In genomic region chr20:33689973-33690372, GRCh38 we compare ENCODE assay signal across 9 cellular contexts. TPM values are rescaled to one million over a fixed set of nuclear protein-coding genes. Genes with fewer than 3 reads are reported as not detected.
DNase-seq lines count a peak whose midpoint lies in the region; ATAC-seq, FAIRE-seq and TF ChIP-seq lines count a peak whose summit lies in the region.
"Had no signal": no experiment of that assay in that cellular context is flagged by ENCODE, and none has a peak within 500 bp of the region (broad histone marks: within the 10 kb centered on the region; RNA-seq: fewer than 3 reads in every experiment).

No MANE protein-coding gene starts in this region.

- no TSS peak for BruUV-seq in K562 (replicated peaks; lab: Mats Ljungman, UMichigan)

- TF ChIP-seq POLR2A in K562 (conservative IDR thresholded peaks at IDR 0.05) (no peak), esophagus squamous epithelium (IDR thresholded peaks at IDR 0.05) (no peak)

- H3K4me3 ChIP-seq in HEK293 (ENCODE audit: low read depth, low read length) (no peak overlapping the region), K562 (no peak overlapping the region), smooth muscle cell (no peak overlapping the region), esophagus squamous epithelium (no peak overlapping the region), HAP-1 (no peak overlapping the region)

- DNase-seq in T-helper 22 cell (ENCODE audit: low read depth) (peak; percentile 48), K562 (ENCODE audit: extremely low read depth in 1 of 4, low spot score in 3 of 4) (peak; percentile 57 to 92 (median 68)), smooth muscle cell (lab: John Stamatoyannopoulos, UW; ENCODE audit: unreplicated experiment) (no peak), NAMALWA (ENCODE audit: low spot score) (no peak), esophagus squamous epithelium (lab: John Stamatoyannopoulos, UW) (no peak), HAP-1 (ENCODE audit: low spot score in 2 of 2) (no peak)

- H4K20me1 ChIP-seq in K562 (replicated peaks; ENCODE audit: control insufficient read depth, insufficient read depth, low read length), result peaks cover 6% of the 10 kb centered on the region; the same call in 1 of the 2 replicates
- no peaks in the 10 kb centered on the region for H4K20me1 ChIP-seq in smooth muscle cell (ENCODE audit: low read depth)

- in situ Hi-C loops in K562 (cut with MboI), result no loop called here
- in situ Hi-C loops in HAP-1 (cut with MboI; ENCODE audit: low sequenced_read_pairs), result no loop called here

- H2AFZ ChIP-seq in K562 (ENCODE audit: low read depth, low read length) (no peak overlapping the region), smooth muscle cell (ENCODE audit: low read depth) (no peak overlapping the region)

- peak; percentile 50 for ATAC-seq in K562
- ATAC-seq in GM21367 (IDR thresholded peaks at IDR 0.05; ENCODE audit: unreplicated experiment), result no peak

- peak; percentile 90 for TF ChIP-seq EP300 in K562 (IDR thresholded peaks at IDR 0.05; ENCODE audit: low read length)

- H3K9me3 ChIP-seq in HEK293 (ENCODE audit: control insufficient read depth, insufficient read depth, low read depth, low read length) (no peaks in the 10 kb centered on the region), K562 (replicated peaks; ENCODE audit: control insufficient read depth, insufficient read depth, low read depth, low read length) (no peaks in the 10 kb centered on the region), smooth muscle cell (replicated peaks; ENCODE audit: low read depth) (no peaks in the 10 kb centered on the region), esophagus squamous epithelium (no peaks in the 10 kb centered on the region), HAP-1 (no peaks in the 10 kb centered on the region)

- no peaks in the 10 kb centered on the region for H3K27me3 ChIP-seq in K562 (ENCODE audit: control insufficient read depth in 2 of 2, insufficient read depth in 2 of 2, low read length in 2 of 2)
- H3K27me3 ChIP-seq in smooth muscle cell (ENCODE audit: low read depth), result no peaks in the 10 kb centered on the region
- no peaks in the 10 kb centered on the region for H3K27me3 ChIP-seq in esophagus squamous epithelium
- no peaks in the 10 kb centered on the region for H3K27me3 ChIP-seq in HAP-1 (ENCODE audit: low read depth)

- intact Hi-C loops in K562 (cut with micrococcal nuclease), result loop anchor here (1.0 to 5.0 kb wide), 3 partner anchors 19 to 122 kb away; partner anchors contain the start of genes CHMP4B and ZNF341
- intact Hi-C loops in esophagus squamous epithelium (cut with DNase I), result no loop called here

- H3K4me1 ChIP-seq in HEK293 (ENCODE audit: control insufficient read depth, insufficient read depth, low read length) (peaks cover 5% of the 10 kb centered on the region), K562 (replicated peaks in 1 of 2; ENCODE audit: control insufficient read depth in 2 of 2, insufficient read depth in 2 of 2, low read length in 2 of 2) (peaks cover 36 to 51% of the 10 kb centered on the region in 2 experiments), smooth muscle cell (ENCODE audit: low read depth) (peaks cover 14% of the 10 kb centered on the region), esophagus squamous epithelium (peaks cover 12 to 30% (median 12%) of the 10 kb centered on the region in 3 donors), HAP-1 (peaks cover 8% of the 10 kb centered on the region)

- no peak overlapping the region for H3K27ac ChIP-seq in HEK293 (ENCODE audit: extremely low read depth, low read depth, low read length)
- peak overlapping the region; percentile 9; the same call in 1 of the 3 replicates for H3K27ac ChIP-seq in K562 (ENCODE audit: extremely low read depth, low read depth, low read length)
- H3K27ac ChIP-seq in smooth muscle cell (ENCODE audit: low read depth), result peak overlapping the region; percentile 30
- no peak overlapping the region for H3K27ac ChIP-seq in esophagus squamous epithelium

- peaks cover 0 to 5% of the 10 kb centered on the region in 2 experiments; a peak in 1 of 3 replicates for H3K36me3 ChIP-seq in HEK293 (ENCODE audit: control insufficient read depth in 2 of 2, insufficient read depth in 1 of 2, low read length in 2 of 2)
- H3K36me3 ChIP-seq in K562 (ENCODE audit: control insufficient read depth, insufficient read depth, low read length), result no peaks in the 10 kb centered on the region
- no peaks in the 10 kb centered on the region for H3K36me3 ChIP-seq in smooth muscle cell (ENCODE audit: low read depth)
- H3K36me3 ChIP-seq in esophagus squamous epithelium, result no peaks in the 10 kb centered on the region
- no peaks in the 10 kb centered on the region for H3K36me3 ChIP-seq in HAP-1 (replicated peaks)

- peak in 1 of 2 experiments; percentile 20; a peak in 1 of 4 replicates for TF ChIP-seq RAD21 in K562 (CRISPR knock-in tag; conservative IDR thresholded peaks at IDR 0.05 in 1 of 2, IDR thresholded peaks at IDR 0.05 in 1 of 2)

- CTCF ChIA-PET in HEK293 (lab: Yijun Ruan, JAX), result interaction anchor here (0.6 to 1.5 kb wide), 3 partner anchors 24 to 867 kb away, joined by 3 to 4 read pairs (median 3); no protein-coding TSS in a partner anchor
- CTCF ChIA-PET in K562 (lab: Yijun Ruan, JAX; ENCODE audit: low intra/inter-chr PET ratio), result no interaction called here

- FAIRE-seq in K562 (lab: Jason Lieb, UNC), result peak; percentile 98
- FAIRE-seq: GM18507 had no signal

- TF ChIP-seq CTCF in HEK293 (tag by site-specific recombination; IDR thresholded peaks at IDR 0.05) (no peak), K562 (IDR thresholded peaks at IDR 0.05 in 2 of 3, conservative IDR thresholded peaks at IDR 0.05 in 1 of 3; ENCODE audit: insufficient read depth in 2 of 3, low read depth in 1 of 3, low read length in 3 of 3) (no peak), smooth muscle cell (IDR thresholded peaks at IDR 0.05; ENCODE audit: borderline replicate concordance, insufficient read depth, poor library complexity, severe bottlenecking) (no peak), esophagus squamous epithelium (IDR thresholded peaks at IDR 0.05) (no peak)

- H3F3A ChIP-seq in smooth muscle cell (ENCODE audit: low read depth), result peaks cover 27% of the 10 kb centered on the region

- H3K79me2 ChIP-seq in K562 (ENCODE audit: control insufficient read depth, insufficient read depth, low read length) (peaks cover 7% of the 10 kb centered on the region), smooth muscle cell (ENCODE audit: low read depth) (peaks cover 4% of the 10 kb centered on the region)

- no peaks in the 10 kb centered on the region for H3K9me1 ChIP-seq in K562 (ENCODE audit: control insufficient read depth, insufficient read depth, low read length)

- no peak overlapping the region for H3K9ac ChIP-seq in K562 (ENCODE audit: insufficient read depth in 1 of 2, low read depth in 2 of 2, low read length in 2 of 2)
- H3K9ac ChIP-seq in smooth muscle cell (ENCODE audit: low read depth), result no peak overlapping the region

- 0% methylated on average over 4 of the region's 4 CpGs for WGBS in K562 (ENCODE audit: insufficient coverage, low coverage, missing lambda C conversion rate)
- WGBS in smooth muscle cell (ENCODE audit: low lambda C conversion rate), result 12% methylated on average over 4 of the region's 4 CpGs
- 30 to 48% methylated on average over 3 to 4 of the region's 4 CpGs for WGBS in esophagus squamous epithelium, 2 donors

- POLR2A ChIA-PET in HEK293 (lab: Yijun Ruan, JAX), result interaction anchor here (0.7 kb wide), 1 partner anchor 42 kb away, joined by 3 read pairs; the partner anchor contains the start of gene ZNF341
- POLR2A ChIA-PET in K562 (lab: Yijun Ruan, JAX), result interaction anchor here (0.6 to 1.0 kb wide), 3 partner anchors 10 to 321 kb away, joined by 5 to 6 read pairs (median 5); no protein-coding TSS in a partner anchor

- H3K4me2 ChIP-seq in K562 (ENCODE audit: insufficient read depth, low read length) (peak overlapping the region; percentile 22), smooth muscle cell (peak overlapping the region; percentile 17)

RNA-seq across cellular contexts. Expression of gene E2F1, which starts 3.8 kb away (rescaled TPM):
- 22.9 and 54.8 TPM in 2 replicates for total RNA-seq in K562 (2011; cell fraction: chromatin; rRNA removed; ENCODE audit: low replicate concordance)
- 31.2 and 33.7 TPM in 2 replicates for total RNA-seq in K562 (2011; cell fraction: nucleolus; rRNA removed)
- total RNA-seq in K562 (2011; cell fraction: nucleoplasm; rRNA removed), result 28.2 and 29.0 TPM in 2 replicates
- 17.3 and 23.4 TPM in 2 replicates for total RNA-seq in K562 (2014; rRNA removed)
- total RNA-seq in K562 (2014; rRNA removed; fragmentation: Illumina TruSeq; extraction: Trizol), result 9.0 and 10.8 TPM in 2 replicates
- total RNA-seq in K562 (2015; rRNA removed; fragmentation: Illumina TruSeq; extraction: Trizol), result 14.9 and 15.3 TPM in 2 replicates
- 24.6 and 25.3 TPM in 2 replicates for total RNA-seq in K562 (2021)
- polyA plus RNA-seq in K562 (2011; rRNA removed), result 12.7 and 19.3 TPM in 2 replicates
- polyA plus RNA-seq in K562 (2011; cell fraction: cytosol; rRNA removed), result 17.7 and 20.9 TPM in 2 replicates
- 74.3 and 91.0 TPM in 2 replicates for polyA plus RNA-seq in K562 (2011; cell fraction: nucleus; rRNA removed)
- 16.3 and 25.0 TPM in 2 replicates for polyA plus RNA-seq in K562 (2012)
- 13.1 and 17.8 TPM in 2 replicates for polyA plus RNA-seq in K562 (2014; fragmentation: Illumina TruSeq; extraction: Trizol)
- under 1 TPM; 0.14 to 0.39 TPM for polyA plus RNA-seq in K562 (2014; fragmentation: Nextera tagmentation; extraction: Ambion mirVana)
- polyA plus RNA-seq in K562 (2014; rRNA removed), result 28.9 and 30.6 TPM in 2 replicates
- 5.8 and 8.2 TPM in 2 replicates for polyA minus RNA-seq in K562 (2011; rRNA and poly(A)+ RNA removed)
- polyA minus RNA-seq in K562 (2011; cell fraction: cytosol; rRNA and poly(A)+ RNA removed), result 7.7 and 8.5 TPM in 2 replicates
- 9.3 and 10.3 TPM in 2 replicates for polyA minus RNA-seq in K562 (2011; cell fraction: nucleus; rRNA and poly(A)+ RNA removed)
- total RNA-seq in smooth muscle cell, result 5.0 and 6.1 TPM in 2 replicates
- 17.5 and 19.4 TPM in 2 replicates for polyA plus RNA-seq in smooth muscle cell
- total RNA-seq in esophagus squamous epithelium, result 1 to 10 TPM; 2.1 to 4.8 (median 3.1) TPM

RNA-seq across cellular contexts. Expression of gene NECAB3, which starts 15.7 kb away (rescaled TPM):
- total RNA-seq in K562 (2011; cell fraction: chromatin; rRNA removed; ENCODE audit: low replicate concordance), result 164 and 323 TPM in 2 replicates
- 194 and 203 TPM in 2 replicates for total RNA-seq in K562 (2011; cell fraction: nucleolus; rRNA removed)
- 200 and 230 TPM in 2 replicates for total RNA-seq in K562 (2011; cell fraction: nucleoplasm; rRNA removed)
- total RNA-seq in K562 (2014; rRNA removed) (52.0 and 74.0 TPM in 2 replicates), K562 (2014; rRNA removed; fragmentation: Illumina TruSeq; extraction: Trizol) (16.0 and 17.8 TPM in 2 replicates), K562 (2015; rRNA removed; fragmentation: Illumina TruSeq; extraction: Trizol) (31.5 and 36.5 TPM in 2 replicates), K562 (2021) (57.1 and 57.8 TPM in 2 replicates), smooth muscle cell (20.3 and 37.6 TPM in 2 replicates), esophagus squamous epithelium (10 to 100 TPM; 12.6 to 25.9 (median 19.1) TPM)
- polyA plus RNA-seq in K562 (2011; rRNA removed) (25.6 and 32.7 TPM in 2 replicates), K562 (2014; fragmentation: Illumina TruSeq; extraction: Trizol) (35.8 and 37.6 TPM in 2 replicates), K562 (2014; fragmentation: Nextera tagmentation; extraction: Ambion mirVana) (1 to 10 TPM in 1 of 2 experiments, under 1 TPM in 1; 0.94 to 1.9 TPM), K562 (2014; rRNA removed) (63.3 and 67.6 TPM in 2 replicates), smooth muscle cell (24.9 and 25.8 TPM in 2 replicates)
- 33.9 and 111 TPM in 2 replicates for polyA plus RNA-seq in K562 (2011; cell fraction: cytosol; rRNA removed)
- polyA plus RNA-seq in K562 (2011; cell fraction: nucleus; rRNA removed), result 181 and 337 TPM in 2 replicates
- polyA plus RNA-seq in K562 (2012), result 35.0 and 54.7 TPM in 2 replicates
- polyA minus RNA-seq in K562 (2011; rRNA and poly(A)+ RNA removed), result 21.3 and 27.3 TPM in 2 replicates
- 12.6 and 18.7 TPM in 2 replicates for polyA minus RNA-seq in K562 (2011; cell fraction: cytosol; rRNA and poly(A)+ RNA removed)
- 66.9 and 76.9 TPM in 2 replicates for polyA minus RNA-seq in K562 (2011; cell fraction: nucleus; rRNA and poly(A)+ RNA removed)

RNA-seq across cellular contexts. Expression of gene ACTL10, which starts 23.2 kb away (rescaled TPM):
- total RNA-seq in K562 (2011; cell fraction: chromatin; rRNA removed; ENCODE audit: low replicate concordance), result not detected in 2 replicates
- 0.33 TPM in 1 of 2 replicates, not detected in the other for total RNA-seq in K562 (2011; cell fraction: nucleolus; rRNA removed)
- not detected in 2 replicates for total RNA-seq in K562 (2011; cell fraction: nucleoplasm; rRNA removed)
- total RNA-seq in K562 (2014; rRNA removed), result 0.14 TPM in 1 of 2 replicates, not detected in the other
- total RNA-seq in K562 (2014; rRNA removed; fragmentation: Illumina TruSeq; extraction: Trizol), result not detected in 2 replicates
- total RNA-seq in K562 (2015; rRNA removed; fragmentation: Illumina TruSeq; extraction: Trizol), result not detected in 2 replicates
- 0.11 TPM in 1 of 2 replicates, not detected in the other for total RNA-seq in K562 (2021)
- polyA plus RNA-seq in K562 (2011; rRNA removed), result not detected in 2 replicates
- polyA plus RNA-seq in K562 (2011; cell fraction: cytosol; rRNA removed), result 0.04 TPM in 1 of 2 replicates, not detected in the other
- polyA plus RNA-seq in K562 (2011; cell fraction: nucleus; rRNA removed), result 0.10 TPM in 1 of 2 replicates, not detected in the other
- 0.13 and 0.29 TPM in 2 replicates for polyA plus RNA-seq in K562 (2012)
- not detected in 2 replicates for polyA plus RNA-seq in K562 (2014; fragmentation: Illumina TruSeq; extraction: Trizol)
- polyA plus RNA-seq in K562 (2014; fragmentation: Nextera tagmentation; extraction: Ambion mirVana), result not detected
- 0.07 and 0.13 TPM in 2 replicates for polyA plus RNA-seq in K562 (2014; rRNA removed)
- polyA minus RNA-seq in K562 (2011; rRNA and poly(A)+ RNA removed), result not detected in 2 replicates
- polyA minus RNA-seq in K562 (2011; cell fraction: cytosol; rRNA and poly(A)+ RNA removed), result not detected in 2 replicates
- polyA minus RNA-seq in K562 (2011; cell fraction: nucleus; rRNA and poly(A)+ RNA removed), result not detected in 2 replicates
- total RNA-seq in smooth muscle cell, result 0.04 and 1.8 TPM in 2 replicates
- polyA plus RNA-seq in smooth muscle cell, result 0.49 and 1.1 TPM in 2 replicates
- total RNA-seq in esophagus squamous epithelium, result 1 to 10 TPM; 1.8 to 4.4 (median 3.5) TPM

RNA-seq across cellular contexts. Expression of gene C20orf144, which starts 27.8 kb away (rescaled TPM):
- total RNA-seq in K562 (2011; cell fraction: chromatin; rRNA removed; ENCODE audit: low replicate concordance), result 0.60 TPM in 1 of 2 replicates, not detected in the other
- total RNA-seq in K562 (2011; cell fraction: nucleolus; rRNA removed), result 0.83 and 1.1 TPM in 2 replicates
- 0.66 and 1.3 TPM in 2 replicates for total RNA-seq in K562 (2011; cell fraction: nucleoplasm; rRNA removed)
- total RNA-seq in K562 (2014; rRNA removed) (0.16 TPM in 1 of 2 replicates, not detected in the other), K562 (2014; rRNA removed; fragmentation: Illumina TruSeq; extraction: Trizol) (0.11 and 0.16 TPM in 2 replicates), K562 (2015; rRNA removed; fragmentation: Illumina TruSeq; extraction: Trizol) (0.11 and 0.23 TPM in 2 replicates), K562 (2021) (0.11 and 0.16 TPM in 2 replicates), smooth muscle cell (0.09 and 1.1 TPM in 2 replicates), esophagus squamous epithelium (not detected)
- polyA plus RNA-seq in K562 (2011; rRNA removed) (0.10 and 0.11 TPM in 2 replicates), K562 (2014; fragmentation: Illumina TruSeq; extraction: Trizol) (0.12 and 0.22 TPM in 2 replicates), K562 (2014; fragmentation: Nextera tagmentation; extraction: Ambion mirVana) (under 1 TPM in 1 of 2 experiments, not detected in 1; 0.04 TPM), K562 (2014; rRNA removed) (0.16 and 0.23 TPM in 2 replicates), smooth muscle cell (0.57 and 0.73 TPM in 2 replicates)
- 0.13 and 0.16 TPM in 2 replicates for polyA plus RNA-seq in K562 (2011; cell fraction: cytosol; rRNA removed)
- polyA plus RNA-seq in K562 (2011; cell fraction: nucleus; rRNA removed), result 0.18 TPM in 2 replicates
- polyA plus RNA-seq in K562 (2012), result 0.23 and 0.54 TPM in 2 replicates
- polyA minus RNA-seq in K562 (2011; rRNA and poly(A)+ RNA removed), result 0.28 TPM in 1 of 2 replicates, not detected in the other
- polyA minus RNA-seq in K562 (2011; cell fraction: cytosol; rRNA and poly(A)+ RNA removed), result not detected in 2 replicates
- polyA minus RNA-seq in K562 (2011; cell fraction: nucleus; rRNA and poly(A)+ RNA removed), result 0.33 and 0.40 TPM in 2 replicates

RNA-seq across cellular contexts. Expression of gene PXMP4, which starts 30.1 kb away (rescaled TPM):
- 5.6 and 15.2 TPM in 2 replicates for total RNA-seq in K562 (2011; cell fraction: chromatin; rRNA removed; ENCODE audit: low replicate concordance)
- total RNA-seq in K562 (2011; cell fraction: nucleolus; rRNA removed), result 8.7 and 9.8 TPM in 2 replicates
- total RNA-seq in K562 (2011; cell fraction: nucleoplasm; rRNA removed), result 9.0 and 12.0 TPM in 2 replicates
- total RNA-seq in K562 (2014; rRNA removed) (5.6 and 9.1 TPM in 2 replicates), K562 (2014; rRNA removed; fragmentation: Illumina TruSeq; extraction: Trizol) (3.6 and 4.8 TPM in 2 replicates), K562 (2015; rRNA removed; fragmentation: Illumina TruSeq; extraction: Trizol) (4.4 and 6.7 TPM in 2 replicates), K562 (2021) (11.4 and 12.6 TPM in 2 replicates), smooth muscle cell (2.3 and 2.6 TPM in 2 replicates), esophagus squamous epithelium (10 to 100 TPM in 2 of 4 donors, 1 to 10 TPM in 2; 3.4 to 11.7 (median 7.6) TPM)
- polyA plus RNA-seq in K562 (2011; rRNA removed) (6.7 and 7.3 TPM in 2 replicates), K562 (2014; fragmentation: Illumina TruSeq; extraction: Trizol) (9.8 and 10.4 TPM in 2 replicates), K562 (2014; fragmentation: Nextera tagmentation; extraction: Ambion mirVana) (10 to 100 TPM; 24.4 to 29.1 TPM), K562 (2014; rRNA removed) (5.7 and 6.8 TPM in 2 replicates), smooth muscle cell (8.1 and 9.4 TPM in 2 replicates)
- 12.4 and 17.3 TPM in 2 replicates for polyA plus RNA-seq in K562 (2011; cell fraction: cytosol; rRNA removed)
- 10.1 and 11.6 TPM in 2 replicates for polyA plus RNA-seq in K562 (2011; cell fraction: nucleus; rRNA removed)
- 9.3 and 12.6 TPM in 2 replicates for polyA plus RNA-seq in K562 (2012)
- polyA minus RNA-seq in K562 (2011; rRNA and poly(A)+ RNA removed), result 4.0 and 5.7 TPM in 2 replicates
- 6.6 and 7.5 TPM in 2 replicates for polyA minus RNA-seq in K562 (2011; cell fraction: cytosol; rRNA and poly(A)+ RNA removed)
- polyA minus RNA-seq in K562 (2011; cell fraction: nucleus; rRNA and poly(A)+ RNA removed), result 3.0 TPM in 2 replicates

Comparison
In these comparisons a context has a peak if more than half of its experiments do, and no peak if none do; other contexts are left out.
1. H3K27ac ChIP-seq: peak in K562 (single experiment) and smooth muscle cell (single experiment); none in HEK293 (single experiment) and esophagus squamous epithelium (0 of 4).
2. DNase-seq: peak in T-helper 22 cell (single experiment) and K562 (4 of 4); none in smooth muscle cell (single experiment), NAMALWA (single experiment), esophagus squamous epithelium (single experiment) and HAP-1 (0 of 2).
3. Of the 44 proteins assayed by ChIP-seq in both K562 and HEK293: peak only in K562: KLF16, ZBTB17, ZBTB7A and ZNF274; only in HEK293: PRDM10 and ZEB2; in both: none; in neither: 35; mixed calls (peak in some experiments, not most) for 3.